9 cellular contexts compared by ENCODE assay signal in the genomic region with DNA sequence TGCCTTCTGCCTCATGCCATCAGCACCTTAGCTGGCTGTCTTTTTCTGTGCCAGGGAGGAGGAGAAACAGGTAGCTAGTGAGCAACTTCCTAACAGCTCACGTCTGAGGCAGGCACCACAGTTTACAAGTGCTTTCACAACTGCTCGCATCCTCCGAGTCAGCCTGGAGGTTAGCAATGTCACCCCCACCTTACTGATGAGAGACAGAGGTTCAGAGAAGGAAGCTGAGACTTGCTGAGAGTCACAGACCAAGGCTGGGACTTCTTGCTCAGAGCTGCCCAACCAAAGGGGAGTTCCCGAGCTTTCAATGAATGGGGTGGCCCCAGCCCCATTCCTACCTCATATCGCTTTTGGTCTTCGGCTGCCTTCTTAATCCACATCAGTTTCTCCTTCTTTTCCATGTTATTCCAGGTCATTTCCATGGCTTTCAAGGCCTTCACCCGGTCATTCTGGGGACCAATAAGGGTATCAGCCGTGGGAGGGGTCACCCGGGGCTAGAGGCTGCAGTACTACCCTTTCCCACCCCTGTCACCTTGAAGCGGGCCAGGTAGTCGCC. TPM values are rescaled to one million over a fixed set of nuclear protein-coding genes. Genes with fewer than 3 reads are reported as not detected.
A peak's percentile ranks its signal among the peaks of the same experiment; 100 is the strongest.
DNase-seq lines count a peak whose midpoint lies in the region; ATAC-seq and TF ChIP-seq lines count a peak whose summit lies in the region.
"Had no signal": no experiment of that assay in that cellular context is flagged by ENCODE, and none has a peak within 500 bp of the region (broad histone marks: within the 10 kb centered on the region; RNA-seq: fewer than 3 reads in every experiment).

No MANE protein-coding gene starts in this region.

- H3K4me2 ChIP-seq in DOHH2 (ENCODE audit: low read length) (peak overlapping the region; percentile 75), neuronal stem cell (ENCODE audit: insufficient read depth, low read length, poor library complexity, severe bottlenecking) (no peak overlapping the region)

- peak overlapping the region; percentile 85 for H3K27ac Mint-ChIP-seq in activated naive CD4-positive, alpha-beta T cell treated with anti-CD3 and anti-CD28 coated beads, Interleukin-2, amount 10 ng/mL, durations not matched to agents 7 days and 5 days
- H3K27ac Mint-ChIP-seq: type B pancreatic cell had no signal

- no peaks in the 10 kb centered on the region for H4K20me1 ChIP-seq in DOHH2 (ENCODE audit: control insufficient read depth, insufficient read depth, low read depth, low read length)

- H3K4me3 Mint-ChIP-seq in activated naive CD4-positive, alpha-beta T cell treated with anti-CD3 and anti-CD28 coated beads, Interleukin-2, amount 10 ng/mL, durations not matched to agents 7 days and 5 days = peak overlapping the region; percentile 53
- H3K4me3 Mint-ChIP-seq: type B pancreatic cell had no signal

- H3K9ac ChIP-seq in neuronal stem cell (ENCODE audit: low read depth, low read length, poor library complexity) = no peak overlapping the region

- H3K27me3 Mint-ChIP-seq in activated naive CD4-positive, alpha-beta T cell treated with anti-CD3 and anti-CD28 coated beads, Interleukin-2, amount 10 ng/mL, durations not matched to agents 7 days and 5 days = no peaks in the 10 kb centered on the region
- H3K27me3 Mint-ChIP-seq: type B pancreatic cell had no signal

- no peak overlapping the region for H2AFZ ChIP-seq in neuronal stem cell (ENCODE audit: low read length)

- no peak overlapping the region for H2BK5ac ChIP-seq in neuronal stem cell (ENCODE audit: low read length)

- H3K4ac ChIP-seq in neuronal stem cell (ENCODE audit: low read length) = no peak overlapping the region

- H2BK120ac ChIP-seq in neuronal stem cell (ENCODE audit: low read depth, low read length) = no peak overlapping the region

- no CpG with 5 or more reads among the region's 11 CpGs for WGBS in neuronal stem cell (ENCODE audit: extremely low coverage in 2 of 2, insufficient read length in 2 of 2, insufficient replicate concordance in 1 of 2), 2 donors

- no peak overlapping the region for H4K8ac ChIP-seq in neuronal stem cell (ENCODE audit: low read depth, low read length)

- H3K4me3 ChIP-seq in DOHH2 (ENCODE audit: low read length) (peak overlapping the region; percentile 62), neuronal stem cell (ENCODE audit: low read length in 2 of 2) (no peak overlapping the region)

- no peak overlapping the region for H3K18ac ChIP-seq in neuronal stem cell (ENCODE audit: low read length)

- peak overlapping the region; percentile 20 for H3K23ac ChIP-seq in neuronal stem cell (ENCODE audit: low read depth, low read length, poor library complexity)

- no peak overlapping the region for H3K14ac ChIP-seq in neuronal stem cell (ENCODE audit: low read length)

- no peak overlapping the region for H2AK5ac ChIP-seq in neuronal stem cell (ENCODE audit: low read depth, low read length)

- no peaks in the 10 kb centered on the region for H3K9me2 ChIP-seq in DOHH2 (replicated peaks; ENCODE audit: control insufficient read depth, low read length)

- H3K36me3 ChIP-seq in DOHH2 (ENCODE audit: control insufficient read depth, low read length) (peaks cover 83% of the 10 kb centered on the region), neuronal stem cell (replicated peaks in 1 of 2; ENCODE audit: control insufficient read depth in 2 of 2, insufficient read depth in 2 of 2, low read length in 2 of 2) (peaks cover 43 to 84% of the 10 kb centered on the region in 2 donors)

- no peak for DNase-seq in activated naive CD4-positive, alpha-beta T cell treated with anti-CD3 and anti-CD28 coated beads, Interleukin-2, amount 10 ng/mL, durations not matched to agents 7 days and 5 days
- DNase-seq in neuronal stem cell (ENCODE audit: low spot score) (no peak), NCI-H226 (no peak), NCI-H1048 (lab: John Stamatoyannopoulos, UW) (no peak), NCI-H1417 (lab: John Stamatoyannopoulos, UW) (no peak)

- no peak overlapping the region for H2BK12ac ChIP-seq in neuronal stem cell (ENCODE audit: low read length)

- peaks cover 8% of the 10 kb centered on the region for H3K79me1 ChIP-seq in neuronal stem cell (ENCODE audit: low read depth, low read length)

- H2BK15ac ChIP-seq in neuronal stem cell (ENCODE audit: low read length) = no peak overlapping the region

- H3K79me2 ChIP-seq in DOHH2 (ENCODE audit: control insufficient read depth, low read length) = peaks cover 17% of the 10 kb centered on the region

- H3K27me3 ChIP-seq in DOHH2 (ENCODE audit: control insufficient read depth, low read length) (no peaks in the 10 kb centered on the region), neuronal stem cell (ENCODE audit: control insufficient read depth in 3 of 3, insufficient read depth in 3 of 3, low read depth in 1 of 3, low read length in 3 of 3) (no peaks in the 10 kb centered on the region)

- H3K9me3 Mint-ChIP-seq in activated naive CD4-positive, alpha-beta T cell treated with anti-CD3 and anti-CD28 coated beads, Interleukin-2, amount 10 ng/mL, durations not matched to agents 7 days and 5 days = no peaks in the 10 kb centered on the region
- H3K9me3 Mint-ChIP-seq: type B pancreatic cell had no signal

- H3K27ac ChIP-seq in DOHH2 (ENCODE audit: low read depth, low read length) (peak overlapping the region; percentile 75), neuronal stem cell (replicated peaks; ENCODE audit: low read length) (no peak overlapping the region)

- peaks cover 53% of the 10 kb centered on the region for H3K4me1 Mint-ChIP-seq in activated naive CD4-positive, alpha-beta T cell treated with anti-CD3 and anti-CD28 coated beads, Interleukin-2, amount 10 ng/mL, durations not matched to agents 7 days and 5 days

- H4K91ac ChIP-seq in neuronal stem cell (ENCODE audit: low read depth, low read length, poor library complexity) = no peak overlapping the region

- no peaks in the 10 kb centered on the region for H3K9me3 ChIP-seq in DOHH2 (ENCODE audit: control insufficient read depth, insufficient read depth, low read length)
- H3K9me3 ChIP-seq in neuronal stem cell (replicated peaks in 1 of 2; ENCODE audit: control insufficient read depth in 2 of 2, insufficient read depth in 1 of 2, low read depth in 1 of 2, low read length in 2 of 2) = peaks cover 0 to 1% of the 10 kb centered on the region in 2 donors

- CTCF ChIA-PET in activated naive CD4-positive, alpha-beta T cell treated with anti-CD3 and anti-CD28 coated beads, Interleukin-2, amount 10 ng/mL, durations not matched to agents 7 days and 5 days (lab: Charles Lee) = interaction anchor here (0.6 to 4.8 kb wide), 30 partner anchors 9 to 314 kb away, joined by 3 to 47 read pairs (median 5); partner anchors contain the start of genes GRN, LSM12, TMUB2 and UBTF

- H3K36me3 Mint-ChIP-seq in activated naive CD4-positive, alpha-beta T cell treated with anti-CD3 and anti-CD28 coated beads, Interleukin-2, amount 10 ng/mL, durations not matched to agents 7 days and 5 days = peaks cover 64% of the 10 kb centered on the region

- TF ChIP-seq CTCF in DOHH2 (IDR thresholded peaks at IDR 0.05; ENCODE audit: low read depth, low read length, poor library complexity, severe bottlenecking) = no peak

- ATAC-seq in HG03521 (IDR thresholded peaks at IDR 0.05; ENCODE audit: unreplicated experiment) = peak; percentile 8
- no peak for ATAC-seq in GM21528 (IDR thresholded peaks at IDR 0.05; ENCODE audit: low FRiP score, unreplicated experiment)

- H3K4me1 ChIP-seq in DOHH2 (ENCODE audit: control insufficient read depth, low read length) (peaks cover 51% of the 10 kb centered on the region), neuronal stem cell (ENCODE audit: control insufficient read depth in 2 of 2, insufficient read depth in 1 of 2, low read depth in 1 of 2, low read length in 2 of 2) (peaks cover 0 to 2% of the 10 kb centered on the region in 2 donors)

- peaks cover 32% of the 10 kb centered on the region for H3F3A ChIP-seq in DOHH2 (ENCODE audit: control insufficient read depth, insufficient read depth)

RNA-seq across cellular contexts. Expression of gene UBTF, which starts 9.6 kb away (rescaled TPM):
- polyA plus RNA-seq in neuronal stem cell (2013, experiment 1 of 2) = 26.7 TPM
- polyA plus RNA-seq in neuronal stem cell (2013, experiment 2 of 2) = 27.4 TPM

RNA-seq across cellular contexts. Expression of gene ATXN7L3, which starts 10.2 kb away (rescaled TPM):
- polyA plus RNA-seq in neuronal stem cell (2013, experiment 1 of 2) = 45.0 TPM
- 44.5 TPM for polyA plus RNA-seq in neuronal stem cell (2013, experiment 2 of 2)

RNA-seq across cellular contexts. Expression of gene TMUB2, which starts 23.1 kb away (rescaled TPM):
- 22.0 TPM for polyA plus RNA-seq in neuronal stem cell (2013, experiment 1 of 2)
- 22.0 TPM for polyA plus RNA-seq in neuronal stem cell (2013, experiment 2 of 2)

RNA-seq across cellular contexts. Expression of gene ASB16, which starts 39.4 kb away (rescaled TPM):
- polyA plus RNA-seq in neuronal stem cell (2013, experiment 1 of 2) = 0.13 TPM
- 0.07 TPM for polyA plus RNA-seq in neuronal stem cell (2013, experiment 2 of 2)

RNA-seq across cellular contexts. Expression of gene SLC4A1, which starts 58.1 kb away (rescaled TPM):
- polyA plus RNA-seq in neuronal stem cell (2013, experiment 1 of 2) = 0.03 TPM
- not detected for polyA plus RNA-seq in neuronal stem cell (2013, experiment 2 of 2)
